25 cellular contexts compared by ENCODE assay signal in genomic region chr3:16868513-16868912, GRCh38. TPM values are rescaled to one million over a fixed set of nuclear protein-coding genes. Genes with fewer than 3 reads are reported as not detected.
DNase-seq lines count a peak whose midpoint lies in the region; ATAC-seq, FAIRE-seq and TF ChIP-seq lines count a peak whose summit lies in the region.
"Had no signal": no experiment of that assay in that cellular context is flagged by ENCODE, and none has a peak within 500 bp of the region (broad histone marks: within the 10 kb centered on the region; RNA-seq: fewer than 3 reads in every experiment).

No MANE protein-coding gene starts in this region.

- H3K79me2 ChIP-seq in OCI-LY1 (ENCODE audit: insufficient read depth, low read length) = no peaks in the 10 kb centered on the region

- peaks cover 14% of the 10 kb centered on the region for H3K4me1 Mint-ChIP-seq in T-helper 17 cell
- H3K4me1 Mint-ChIP-seq in activated T-helper 1 cell treated with anti-CD3 and anti-CD28 coated beads, Interleukin-12 subunit alpha, Interleukin-12 subunit beta, Interleukin-2, Interleukin-4 antibody, amounts not matched to agents 30 ng/mL and 10 ng/mL and 1 ng/mL, durations not matched to agents 14 hours and 24 hours and 36 hours (ENCODE audit: low read depth) = peaks cover 11% of the 10 kb centered on the region

- H3K9me2 ChIP-seq in OCI-LY1 (ENCODE audit: low read depth, low read length) = no peaks in the 10 kb centered on the region

- no peaks in the 10 kb centered on the region for H3K9me3 Mint-ChIP-seq in activated T-helper 1 cell treated with anti-CD3 and anti-CD28 coated beads, Interleukin-12 subunit alpha, Interleukin-12 subunit beta, Interleukin-2, Interleukin-4 antibody, amounts not matched to agents 30 ng/mL and 10 ng/mL and 1 ng/mL, durations not matched to agents 14 hours and 24 hours and 36 hours
- H3K9me3 Mint-ChIP-seq: CD14-positive monocyte; CD4-positive, alpha-beta memory T cell; CD8-positive, alpha-beta memory T cell had no signal

- H3K9me3 ChIP-seq in HEK293 (ENCODE audit: control insufficient read depth, insufficient read depth, low read depth, low read length) (no peaks in the 10 kb centered on the region), OCI-LY1 (ENCODE audit: low read length) (no peaks in the 10 kb centered on the region), T-helper 17 cell (ENCODE audit: control insufficient read depth, low read length, poor library complexity, severe bottlenecking) (no peaks in the 10 kb centered on the region), kidney (ENCODE audit: control insufficient read depth in 1 of 2, low read length in 2 of 2) (no peaks in the 10 kb centered on the region), SJCRH30 (replicated peaks) (no peaks in the 10 kb centered on the region)
- H3K9me3 ChIP-seq: BE2C, BLaER1 had no signal

- peak; percentile 93 for FAIRE-seq in kidney (lab: Jason Lieb, UNC)
- FAIRE-seq: A204.1, G401.6, GM12891 had no signal

- H3K36me3 ChIP-seq in HEK293 (ENCODE audit: control insufficient read depth in 2 of 2, insufficient read depth in 1 of 2, low read length in 2 of 2) (no peaks in the 10 kb centered on the region), OCI-LY1 (ENCODE audit: insufficient read depth, low read length) (no peaks in the 10 kb centered on the region), kidney (ENCODE audit: control insufficient read depth in 1 of 2, insufficient read depth in 2 of 2, low read length in 2 of 2) (no peaks in the 10 kb centered on the region), SJCRH30 (no peaks in the 10 kb centered on the region)
- H3K36me3 ChIP-seq: BE2C, BLaER1 had no signal

- H3K4me3 ChIP-seq in HEK293 (ENCODE audit: low read depth, low read length) = no peak overlapping the region
- H3K4me3 ChIP-seq in OCI-LY1 (ENCODE audit: low read depth, low read length, poor library complexity, severe bottlenecking) = no peak overlapping the region
- H3K4me3 ChIP-seq in kidney (ENCODE audit: low read length in 2 of 2) = no peak overlapping the region
- H3K4me3 ChIP-seq in SJCRH30 = no peak overlapping the region
- H3K4me3 ChIP-seq: BLaER1 had no signal

- H3K27ac ChIP-seq in HEK293 (ENCODE audit: extremely low read depth, low read depth, low read length) = no peak overlapping the region
- peak overlapping the region; percentile 64 for H3K27ac ChIP-seq in OCI-LY1 (ENCODE audit: low read depth, low read length, poor library complexity, severe bottlenecking)
- H3K27ac ChIP-seq in kidney (ENCODE audit: low read depth in 2 of 2, low read length in 2 of 2) = no peak overlapping the region
- H3K27ac ChIP-seq in SJCRH30 = no peak overlapping the region
- H3K27ac ChIP-seq: BLaER1 had no signal

- H3K27me3 Mint-ChIP-seq in T-helper 17 cell = peaks cover 16% of the 10 kb centered on the region
- H3K27me3 Mint-ChIP-seq in activated T-helper 1 cell treated with anti-CD3 and anti-CD28 coated beads, Interleukin-12 subunit alpha, Interleukin-12 subunit beta, Interleukin-2, Interleukin-4 antibody, amounts not matched to agents 30 ng/mL and 10 ng/mL and 1 ng/mL, durations not matched to agents 14 hours and 24 hours and 36 hours (ENCODE audit: insufficient read depth) = peaks cover 41% of the 10 kb centered on the region

- H3K4me1 ChIP-seq in HEK293 (ENCODE audit: control insufficient read depth, insufficient read depth, low read length) (no peaks in the 10 kb centered on the region; the same call in 1 of the 2 replicates), OCI-LY1 (ENCODE audit: insufficient read depth, low read length, severe bottlenecking) (peaks cover 41% of the 10 kb centered on the region), kidney (ENCODE audit: control insufficient read depth in 1 of 2, insufficient read depth in 1 of 2, low read depth in 1 of 2, low read length in 2 of 2) (peaks cover 3 to 7% of the 10 kb centered on the region in 2 donors), SJCRH30 (no peaks in the 10 kb centered on the region; the same call in 1 of the 2 replicates)
- H3K4me1 ChIP-seq: BE2C had no signal

- H3K27me3 ChIP-seq in OCI-LY1 (ENCODE audit: insufficient read depth, low read length) = no peaks in the 10 kb centered on the region
- H3K27me3 ChIP-seq in SJCRH30 = no peaks in the 10 kb centered on the region
- H3K27me3 ChIP-seq: BE2C, BLaER1 had no signal

- DNase-seq in T-helper 17 cell = no peak
- DNase-seq in kidney = no peak
- DNase-seq in activated CD4-positive, alpha-beta T cell treated with anti-CD3 and anti-CD28 coated beads, Interleukin-2, amount 50 U/mL, for 48 hours = no peak
- DNase-seq in SJCRH30 = no peak
- no peak for DNase-seq in activated T-helper 1 cell treated with anti-CD3 and anti-CD28 coated beads, Interleukin-12 subunit alpha, Interleukin-12 subunit beta, Interleukin-2, Interleukin-4 antibody, amounts not matched to agents 30 ng/mL and 10 ng/mL and 1 ng/mL, durations not matched to agents 14 hours and 24 hours and 36 hours (ENCODE audit: low spot score)
- no peak for DNase-seq in DMS79 (lab: John Stamatoyannopoulos, UW)
- DNase-seq: 8988T; ACHN; BE2C; C1 segment of cervical spinal cord; CD4-positive, alpha-beta memory T cell; CD4-positive, CD25-positive, alpha-beta regulatory T cell; CD8-positive, alpha-beta memory T cell; DMS 273 treated with DMSO at 0.1 percent for 48 hours; DMS153; DMS53; DMS79 treated with DMSO at 0.1 percent for 48 hours; GF-D8 had no signal

- H3K4me2 ChIP-seq in OCI-LY1 (ENCODE audit: low read length) = peak overlapping the region; percentile 17
- H3K4me2 ChIP-seq: BLaER1 had no signal

- POLR2A ChIA-PET in HEK293 (lab: Yijun Ruan, JAX) = no interaction called here

- CTCF ChIA-PET in HEK293 (lab: Yijun Ruan, JAX) = interaction anchor here (0.6 kb wide), 1 partner anchor 79 kb away, joined by 5 read pairs; no protein-coding TSS in a partner anchor

- peak overlapping the region; percentile 55 for H3K4me3 Mint-ChIP-seq in T-helper 17 cell
- H3K4me3 Mint-ChIP-seq in activated T-helper 1 cell treated with anti-CD3 and anti-CD28 coated beads, Interleukin-12 subunit alpha, Interleukin-12 subunit beta, Interleukin-2, Interleukin-4 antibody, amounts not matched to agents 30 ng/mL and 10 ng/mL and 1 ng/mL, durations not matched to agents 14 hours and 24 hours and 36 hours = no peak overlapping the region
- H3K4me3 Mint-ChIP-seq: CD14-positive monocyte; CD4-positive, alpha-beta memory T cell; CD4-positive, CD25-positive, alpha-beta regulatory T cell; CD8-positive, alpha-beta memory T cell had no signal

- H3K27ac Mint-ChIP-seq in T-helper 17 cell = no peak overlapping the region
- no peak overlapping the region for H3K27ac Mint-ChIP-seq in activated T-helper 1 cell treated with anti-CD3 and anti-CD28 coated beads, Interleukin-12 subunit alpha, Interleukin-12 subunit beta, Interleukin-2, Interleukin-4 antibody, amounts not matched to agents 30 ng/mL and 10 ng/mL and 1 ng/mL, durations not matched to agents 14 hours and 24 hours and 36 hours
- H3K27ac Mint-ChIP-seq: CD4-positive, alpha-beta memory T cell; CD4-positive, CD25-positive, alpha-beta regulatory T cell; CD8-positive, alpha-beta memory T cell had no signal

- H3F3A ChIP-seq in OCI-LY1 (ENCODE audit: insufficient read depth, low read length) = no peaks in the 10 kb centered on the region

- TF ChIP-seq CTCF in HEK293 (tag by site-specific recombination; IDR thresholded peaks at IDR 0.05) (no peak), OCI-LY1 (IDR thresholded peaks at IDR 0.05; ENCODE audit: low read length) (no peak), kidney (IDR thresholded peaks at IDR 0.05; ENCODE audit: borderline replicate concordance, extremely low read depth, insufficient read depth) (no peak)

- no peaks in the 10 kb centered on the region for H4K20me1 ChIP-seq in OCI-LY1 (ENCODE audit: insufficient read depth, low read length)
- H4K20me1 ChIP-seq: BLaER1 had no signal

- no peak for ATAC-seq in T-helper 17 cell

- H3K36me3 Mint-ChIP-seq in T-helper 17 cell (ENCODE audit: low read depth) = peaks cover 6% of the 10 kb centered on the region
- no peaks in the 10 kb centered on the region for H3K36me3 Mint-ChIP-seq in activated T-helper 1 cell treated with anti-CD3 and anti-CD28 coated beads, Interleukin-12 subunit alpha, Interleukin-12 subunit beta, Interleukin-2, Interleukin-4 antibody, amounts not matched to agents 30 ng/mL and 10 ng/mL and 1 ng/mL, durations not matched to agents 14 hours and 24 hours and 36 hours (ENCODE audit: low read depth)
- H3K36me3 Mint-ChIP-seq: CD14-positive monocyte; CD4-positive, alpha-beta memory T cell; CD4-positive, CD25-positive, alpha-beta regulatory T cell; CD8-positive, alpha-beta memory T cell had no signal

- H2AFZ ChIP-seq in OCI-LY1 (ENCODE audit: low read length) = no peak overlapping the region

- intact Hi-C loops in kidney (cut with DNase I) = no loop called here
- intact Hi-C loops in activated T-helper 1 cell treated with anti-CD3 and anti-CD28 coated beads, Interleukin-12 subunit alpha, Interleukin-12 subunit beta, Interleukin-2, Interleukin-4 antibody, amounts not matched to agents 30 ng/mL and 10 ng/mL and 1 ng/mL, durations not matched to agents 14 hours and 24 hours and 36 hours (cut with micrococcal nuclease) = no loop called here

- H3K9ac ChIP-seq in OCI-LY1 (ENCODE audit: low read length) (no peak overlapping the region), kidney (ENCODE audit: low read length in 2 of 2) (no peak overlapping the region)
- H3K9ac ChIP-seq: BLaER1 had no signal

TF ChIP-seq in HEK293, 187 proteins besides CTCF, POLR2A, EP300 and RAD21 (continues in another document):
- TF ChIP-seq ZNF623 (tag by site-specific recombination; IDR thresholded peaks at IDR 0.05) = peak; percentile 44; the same call in 1 of the 2 replicates
- TF ChIP-seq ZNF654 (tag by site-specific recombination; IDR thresholded peaks at IDR 0.05; ENCODE audit: low read depth) = 0 out of 2 replicates have a peak, but pooled peaks have one; percentile 12
- TF ChIP-seq ZNF362 (tag by site-specific recombination; IDR thresholded peaks at IDR 0.05) = no peak

RNA-seq across cellular contexts. Expression of gene PLCL2, which starts 16.2 kb away (rescaled TPM):
- total RNA-seq in T-helper 17 cell (10 to 100 TPM; 53.5 to 55.3 TPM), kidney (19.1 TPM)
- polyA plus RNA-seq in kidney (ENCODE audit: insufficient read depth, low read depth, low replicate concordance) = 10.5 TPM
- 1.4 and 1.6 TPM in 2 replicates for total RNA-seq in SJCRH30 (2014; rRNA removed; shearing (Covaris generic))
- total RNA-seq in activated T-helper 1 cell treated with anti-CD3 and anti-CD28 coated beads, Interleukin-12 subunit alpha, Interleukin-12 subunit beta, Interleukin-2, Interleukin-4 antibody, amounts not matched to agents 30 ng/mL and 10 ng/mL and 1 ng/mL, durations not matched to agents 14 hours and 24 hours and 36 hours = 14.9 and 15.0 TPM in 2 replicates
